Comparison of ENCODE assay signal across 1 cellular context in the genomic region with DNA sequence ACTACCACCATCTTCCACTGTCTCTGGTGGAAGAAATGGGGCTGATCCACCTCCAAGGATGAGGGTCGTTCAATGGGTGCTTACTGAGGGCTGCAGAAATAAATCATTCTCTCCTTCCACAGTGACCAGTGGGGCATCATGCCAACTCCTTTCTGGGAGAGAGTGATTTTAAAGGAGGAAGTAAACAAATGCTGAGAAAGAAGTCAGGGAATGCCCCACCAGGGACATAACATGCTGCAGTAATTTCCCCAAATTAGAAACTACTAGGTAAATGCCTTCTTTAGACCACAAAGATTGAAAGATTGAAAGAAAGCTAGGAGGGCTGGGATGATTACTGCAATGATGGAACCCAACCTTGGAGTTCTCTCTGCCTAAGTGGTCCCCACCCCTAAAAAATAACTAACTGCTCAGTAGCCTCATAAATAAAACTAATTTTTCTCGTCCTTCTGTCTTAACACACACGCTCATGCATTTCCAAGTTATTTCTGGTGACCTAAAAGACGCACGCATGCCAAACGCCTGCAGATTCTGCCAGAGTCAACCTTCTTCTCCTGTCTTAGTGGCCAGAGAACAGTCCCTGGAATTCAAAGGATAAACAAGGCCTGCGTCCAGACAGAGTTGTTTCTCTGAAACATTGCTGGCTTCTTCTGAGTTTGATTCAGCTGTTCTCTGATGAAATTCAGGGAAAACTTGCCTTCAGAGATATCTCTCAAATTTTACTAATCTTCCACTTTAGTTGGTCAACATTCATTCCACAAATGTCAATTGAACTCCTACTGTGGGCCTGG.
TF ChIP-seq lines count a peak whose summit lies in the region.

No MANE protein-coding gene starts in this region.

TF ChIP-seq in K562, 482 proteins besides CTCF, POLR2A, EP300 and RAD21 (continued from another document):
- TF ChIP-seq CUX1 (CRISPR knock-in tag; IDR thresholded peaks at IDR 0.05) (no peak), TEAD4 (IDR thresholded peaks at IDR 0.05; ENCODE audit: low read length) (no peak), TEAD4 (CRISPR knock-in tag; IDR thresholded peaks at IDR 0.05; ENCODE audit: borderline replicate concordance) (no peak), MXI1 (IDR thresholded peaks at IDR 0.05; ENCODE audit: low read depth, low read length) (no peak), ZKSCAN3 (CRISPR knock-in tag; IDR thresholded peaks at IDR 0.05) (no peak), TSC22D4 (tag; IDR thresholded peaks at IDR 0.05) (no peak), GTF2E2 (tag; IDR thresholded peaks at IDR 0.05) (no peak), ATF1 (CRISPR knock-in tag; IDR thresholded peaks at IDR 0.05) (no peak), ATF1 (tag; IDR thresholded peaks at IDR 0.05) (no peak), ZC3H4 (CRISPR knock-in tag; IDR thresholded peaks at IDR 0.05; ENCODE audit: borderline replicate concordance) (no peak), RREB1 (CRISPR knock-in tag; IDR thresholded peaks at IDR 0.05) (no peak), AFF4 (CRISPR knock-in tag; IDR thresholded peaks at IDR 0.05) (no peak), SIN3B (IDR thresholded peaks at IDR 0.05; ENCODE audit: low read depth) (no peak), CXXC5 (CRISPR knock-in tag; IDR thresholded peaks at IDR 0.05) (no peak), HMGXB4 (CRISPR knock-in tag; IDR thresholded peaks at IDR 0.05) (no peak)
- TF ChIP-seq, protein P1, sequence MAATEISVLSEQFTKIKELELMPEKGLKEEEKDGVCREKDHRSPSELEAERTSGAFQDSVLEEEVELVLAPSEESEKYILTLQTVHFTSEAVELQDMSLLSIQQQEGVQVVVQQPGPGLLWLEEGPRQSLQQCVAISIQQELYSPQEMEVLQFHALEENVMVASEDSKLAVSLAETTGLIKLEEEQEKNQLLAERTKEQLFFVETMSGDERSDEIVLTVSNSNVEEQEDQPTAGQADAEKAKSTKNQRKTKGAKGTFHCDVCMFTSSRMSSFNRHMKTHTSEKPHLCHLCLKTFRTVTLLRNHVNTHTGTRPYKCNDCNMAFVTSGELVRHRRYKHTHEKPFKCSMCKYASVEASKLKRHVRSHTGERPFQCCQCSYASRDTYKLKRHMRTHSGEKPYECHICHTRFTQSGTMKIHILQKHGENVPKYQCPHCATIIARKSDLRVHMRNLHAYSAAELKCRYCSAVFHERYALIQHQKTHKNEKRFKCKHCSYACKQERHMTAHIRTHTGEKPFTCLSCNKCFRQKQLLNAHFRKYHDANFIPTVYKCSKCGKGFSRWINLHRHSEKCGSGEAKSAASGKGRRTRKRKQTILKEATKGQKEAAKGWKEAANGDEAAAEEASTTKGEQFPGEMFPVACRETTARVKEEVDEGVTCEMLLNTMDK (IDR thresholded peaks at IDR 0.05; ENCODE audit: borderline replicate concordance, insufficient read depth, low read depth, low read length, poor library complexity, severe bottlenecking), result no peak
- TF ChIP-seq, protein P2, sequence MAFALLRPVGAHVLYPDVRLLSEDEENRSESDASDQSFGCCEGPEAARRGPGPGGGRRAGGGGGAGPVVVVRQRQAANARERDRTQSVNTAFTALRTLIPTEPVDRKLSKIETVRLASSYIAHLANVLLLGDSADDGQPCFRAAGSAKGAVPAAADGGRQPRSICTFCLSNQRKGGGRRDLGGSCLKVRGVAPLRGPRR (CRISPR knock-in tag; IDR thresholded peaks at IDR 0.05), result no peak
